9 cellular contexts compared by ENCODE assay signal in genomic region chr6:148700047-148700712, GRCh38. TPM values are rescaled to one million over a fixed set of nuclear protein-coding genes. Genes with fewer than 3 reads are reported as not detected.
DNase-seq lines count a peak whose midpoint lies in the region; TF ChIP-seq lines count a peak whose summit lies in the region.
"Had no signal": no experiment of that assay in that cellular context is flagged by ENCODE, and none has a peak within 500 bp of the region (broad histone marks: within the 10 kb centered on the region; RNA-seq: fewer than 3 reads in every experiment).

No MANE protein-coding gene starts in this region.

- H3K4me3 ChIP-seq in BLaER1 treated with 17β-estradiol and CSF1 and Interleukin-3, amounts not matched to agents 10 nM and 100 nM, result peak overlapping the region in 9 of 10 experiments; percentile 12 to 55 (median 44); a peak in 14 of 20 replicates
- H3K4me3 ChIP-seq in KMS-11 (IDR thresholded peaks at IDR 0.05; ENCODE audit: insufficient read depth, low read depth, low read length) (no peak overlapping the region), dorsolateral prefrontal cortex (peak overlapping the region in 57 of 59 donors; percentile 29 to 72 (median 54)), osteoblast (ENCODE audit: insufficient read depth, low read length) (peak overlapping the region; percentile 74)

- H3K4me1 ChIP-seq in BLaER1 treated with 17β-estradiol and CSF1 and Interleukin-3, amounts not matched to agents 10 nM and 100 nM, result peaks cover 13 to 32% (median 20%) of the 10 kb centered on the region in 10 experiments
- H3K4me1 ChIP-seq in KMS-11 (ENCODE audit: low read depth, poor library complexity, severe bottlenecking) (peaks cover 7% of the 10 kb centered on the region), osteoblast (ENCODE audit: insufficient read depth, low read length) (peaks cover 19% of the 10 kb centered on the region)

- H4K20me1 ChIP-seq in BLaER1 treated with 17β-estradiol and CSF1 and Interleukin-3, amounts not matched to agents 10 nM and 100 nM, result no peaks in the 10 kb centered on the region
- H4K20me1 ChIP-seq in KMS-11 (ENCODE audit: insufficient read depth), result no peaks in the 10 kb centered on the region
- no peaks in the 10 kb centered on the region for H4K20me1 ChIP-seq in osteoblast (ENCODE audit: insufficient read depth, low read length)

- no peaks in the 10 kb centered on the region for H3K36me3 ChIP-seq in BLaER1 treated with 17β-estradiol and CSF1 and Interleukin-3, amounts not matched to agents 10 nM and 100 nM
- H3K36me3 ChIP-seq in KMS-11 (ENCODE audit: insufficient read depth) (no peaks in the 10 kb centered on the region), osteoblast (ENCODE audit: insufficient read depth, low read length) (no peaks in the 10 kb centered on the region)

- H2AFZ ChIP-seq in KMS-11 (ENCODE audit: low read depth) (peak overlapping the region; percentile 67), osteoblast (ENCODE audit: low read length) (no peak overlapping the region)

- peak overlapping the region; percentile 27 to 73 (median 59); a peak in 19 of 22 replicates for H3K9ac ChIP-seq in BLaER1 treated with 17β-estradiol and CSF1 and Interleukin-3, amounts not matched to agents 10 nM and 100 nM
- H3K9ac ChIP-seq in KMS-11, result peak overlapping the region; percentile 20; the same call in 1 of the 2 replicates

- TF ChIP-seq CTCF in KMS-11 (conservative IDR thresholded peaks at IDR 0.05; ENCODE audit: low read depth, low read length) (no peak), dorsolateral prefrontal cortex (IDR thresholded peaks at IDR 0.05 in 54 of 56, conservative IDR thresholded peaks at IDR 0.05 in 2 of 56; ENCODE audit: low read depth in 1 of 56, partially characterized antibody in 56 of 56) (peak in 12 of 56 donors; percentile 1 to 28 (median 16)), osteoblast (IDR thresholded peaks at IDR 0.05; ENCODE audit: extremely low read depth, low read depth, low read length) (no peak)

- peak overlapping the region in 9 of 11 experiments; percentile 27 to 61 (median 57); a peak in 19 of 22 replicates for H3K27ac ChIP-seq in BLaER1 treated with 17β-estradiol and CSF1 and Interleukin-3, amounts not matched to agents 10 nM and 100 nM
- H3K27ac ChIP-seq in KMS-11 (no peak overlapping the region), dorsolateral prefrontal cortex (peak overlapping the region in 23 of 59 donors; percentile 10 to 76 (median 50)), osteoblast (ENCODE audit: low read depth, low read length) (peak overlapping the region; percentile 76)

- H3K79me2 ChIP-seq in KMS-11 (ENCODE audit: insufficient read depth, low read depth), result no peaks in the 10 kb centered on the region
- no peaks in the 10 kb centered on the region for H3K79me2 ChIP-seq in osteoblast (ENCODE audit: insufficient read depth, low read length)

- H3K9me3 ChIP-seq in BLaER1 treated with 17β-estradiol and CSF1 and Interleukin-3, amounts not matched to agents 10 nM and 100 nM (replicated peaks in 1 of 11), result peaks cover 22 to 38% (median 31%) of the 10 kb centered on the region in 11 experiments
- H3K9me3 ChIP-seq in osteoblast (ENCODE audit: low read depth, low read length), result no peaks in the 10 kb centered on the region

- no peak for DNase-seq in dorsolateral prefrontal cortex
- peak; percentile 31 for DNase-seq in osteoblast (ENCODE audit: insufficient read length, low spot score, missing footprints)
- DNase-seq in NCI-H2196 treated with DMSO at 0.1 percent for 48 hours (lab: John Stamatoyannopoulos, UW; ENCODE audit: unreplicated experiment), result no peak
- no peak for DNase-seq in NCI-H2081 treated with DMSO at 0.1 percent for 48 hours (lab: John Stamatoyannopoulos, UW)
- DNase-seq in NCI-H2227 treated with DMSO at 0.1 percent for 48 hours (lab: John Stamatoyannopoulos, UW), result no peak
- DNase-seq in MV-4-11 (lab: John Stamatoyannopoulos, UW), result no peak
- DNase-seq: Karpas-422 had no signal

- peak overlapping the region; percentile 67 to 97 (median 85); a peak in 21 of 22 replicates for H3K4me2 ChIP-seq in BLaER1 treated with 17β-estradiol and CSF1 and Interleukin-3, amounts not matched to agents 10 nM and 100 nM
- H3K4me2 ChIP-seq in KMS-11, result peak overlapping the region; percentile 61
- peak overlapping the region; percentile 98 for H3K4me2 ChIP-seq in osteoblast (ENCODE audit: insufficient read depth, low read length)

- no peaks in the 10 kb centered on the region for H3K27me3 ChIP-seq in BLaER1 treated with 17β-estradiol and CSF1 and Interleukin-3, amounts not matched to agents 10 nM and 100 nM
- H3K27me3 ChIP-seq in KMS-11 (ENCODE audit: insufficient read depth, low read depth) (no peaks in the 10 kb centered on the region), dorsolateral prefrontal cortex (peaks cover 0 to 2% (median 0%) of the 10 kb centered on the region in 45 donors), osteoblast (ENCODE audit: insufficient read depth, low read length) (no peaks in the 10 kb centered on the region)

- intact Hi-C loops in dorsolateral prefrontal cortex (cut with DNase I), result loop anchor here in 1 of 2 donors (10.0 kb wide), 1 partner anchor 125 kb away; no protein-coding TSS in a partner anchor

RNA-seq across cellular contexts. Expression of gene UST, which starts 46.6 kb away (rescaled TPM):
- 10 to 100 TPM in 50 of 120 experiments, 1 to 10 TPM in 70; 5.0 to 18.6 (median 9.4) TPM for total RNA-seq in dorsolateral prefrontal cortex
- 18.1 and 21.2 TPM in 2 replicates for total RNA-seq in osteoblast
